ENCODE assay signal across 18 cellular contexts in genomic region chr16:82834156-82834758, GRCh38.
DNase-seq lines count a peak whose midpoint lies in the region; ATAC-seq and TF ChIP-seq lines count a peak whose summit lies in the region.
"Had no signal": no experiment of that assay in that cellular context is flagged by ENCODE, and none has a peak within 500 bp of the region (broad histone marks: within the 10 kb centered on the region; RNA-seq: fewer than 3 reads in every experiment).

No MANE protein-coding gene starts in this region.

- no peaks in the 10 kb centered on the region for H3K9me3 Mint-ChIP-seq in natural killer cell treated with Interleukin-12 subunit alpha and Interleukin-12 subunit beta and Interleukin-15 and Interleukin-18, amount 100 ng/mL, for 72 hours
- H3K9me3 Mint-ChIP-seq in type B pancreatic cell = no peaks in the 10 kb centered on the region
- H3K9me3 Mint-ChIP-seq: CD4-positive, alpha-beta T cell had no signal

- H3K27me3 Mint-ChIP-seq in natural killer cell treated with Interleukin-12 subunit alpha and Interleukin-12 subunit beta and Interleukin-15 and Interleukin-18, amount 100 ng/mL, for 72 hours = no peaks in the 10 kb centered on the region
- H3K27me3 Mint-ChIP-seq in type B pancreatic cell = peaks cover 2% of the 10 kb centered on the region
- H3K27me3 Mint-ChIP-seq: CD4-positive, alpha-beta T cell had no signal

- DNase-seq in RPMI7951 (ENCODE audit: low read depth) (peak; percentile 20), fibroblast of pulmonary artery (ENCODE audit: low read depth) (peak; percentile 27), type B pancreatic cell (ENCODE audit: extremely low spot score, unreplicated experiment) (no peak), hypothalamus (lab: John Stamatoyannopoulos, UW) (no peak), COR-L47 (lab: John Stamatoyannopoulos, UW) (no peak)
- DNase-seq in natural killer cell treated with Interleukin-12 subunit alpha and Interleukin-12 subunit beta and Interleukin-15 and Interleukin-18, amount 100 ng/mL, for 72 hours (ENCODE audit: low spot score) = no peak
- DNase-seq: BE2C; Calu3; CD4-positive, alpha-beta T cell; DMS53; H7; Kasumi-1; MM.1S; NCI-H1105; NCI-H1694 treated with DMSO at 0.1 percent for 48 hours; NCI-H2107; SJCRH30 had no signal

- no peak for TF ChIP-seq CTCF in fibroblast of pulmonary artery (IDR thresholded peaks at IDR 0.05; ENCODE audit: low read length, missing control alignments)
- peak; percentile 25 for TF ChIP-seq CTCF in type B pancreatic cell (conservative IDR thresholded peaks at IDR 0.05)

- peak; percentile 65 to 68 for ATAC-seq in natural killer cell treated with Interleukin-12 subunit alpha and Interleukin-12 subunit beta and Interleukin-15 and Interleukin-18, amount 100 ng/mL, for 72 hours
- ATAC-seq in HG03095 (IDR thresholded peaks at IDR 0.05; ENCODE audit: unreplicated experiment) = no peak

- H3K36me3 Mint-ChIP-seq in natural killer cell treated with Interleukin-12 subunit alpha and Interleukin-12 subunit beta and Interleukin-15 and Interleukin-18, amount 100 ng/mL, for 72 hours = no peaks in the 10 kb centered on the region
- H3K36me3 Mint-ChIP-seq in type B pancreatic cell = no peaks in the 10 kb centered on the region

- H3K4me1 Mint-ChIP-seq in natural killer cell treated with Interleukin-12 subunit alpha and Interleukin-12 subunit beta and Interleukin-15 and Interleukin-18, amount 100 ng/mL, for 72 hours (ENCODE audit: low read depth in 2 of 2) = peaks cover 9 to 15% of the 10 kb centered on the region in 2 donors
- H3K4me1 Mint-ChIP-seq in type B pancreatic cell (ENCODE audit: unreplicated experiment) = peaks cover 26% of the 10 kb centered on the region

- H3K4me3 ChIP-seq in fibroblast of pulmonary artery (replicated peaks; ENCODE audit: low read depth, low read length) = no peak overlapping the region
- H3K4me3 ChIP-seq: SJCRH30 had no signal

- no peak overlapping the region for H3K4me3 Mint-ChIP-seq in natural killer cell treated with Interleukin-12 subunit alpha and Interleukin-12 subunit beta and Interleukin-15 and Interleukin-18, amount 100 ng/mL, for 72 hours
- H3K4me3 Mint-ChIP-seq in type B pancreatic cell = no peak overlapping the region
- H3K4me3 Mint-ChIP-seq: CD4-positive, alpha-beta T cell had no signal

- no peak overlapping the region for H3K27ac Mint-ChIP-seq in natural killer cell treated with Interleukin-12 subunit alpha and Interleukin-12 subunit beta and Interleukin-15 and Interleukin-18, amount 100 ng/mL, for 72 hours
- H3K27ac Mint-ChIP-seq in type B pancreatic cell = no peak overlapping the region
- H3K27ac Mint-ChIP-seq: CD4-positive, alpha-beta T cell had no signal

Comparison
In these comparisons a context has a peak if more than half of its experiments do, and no peak if none do; other contexts are left out.
1. DNase-seq: peak in RPMI7951 (single experiment) and fibroblast of pulmonary artery (single experiment); none in natural killer cell treated with Interleukin-12 subunit alpha and Interleukin-12 subunit beta and Interleukin-15 and Interleukin-18, amount 100 ng/mL, for 72 hours (single experiment), type B pancreatic cell (single experiment), hypothalamus (0 of 51) and COR-L47 (single experiment).